Comparison of ENCODE assay signal across 1 cellular context in the genomic region with DNA sequence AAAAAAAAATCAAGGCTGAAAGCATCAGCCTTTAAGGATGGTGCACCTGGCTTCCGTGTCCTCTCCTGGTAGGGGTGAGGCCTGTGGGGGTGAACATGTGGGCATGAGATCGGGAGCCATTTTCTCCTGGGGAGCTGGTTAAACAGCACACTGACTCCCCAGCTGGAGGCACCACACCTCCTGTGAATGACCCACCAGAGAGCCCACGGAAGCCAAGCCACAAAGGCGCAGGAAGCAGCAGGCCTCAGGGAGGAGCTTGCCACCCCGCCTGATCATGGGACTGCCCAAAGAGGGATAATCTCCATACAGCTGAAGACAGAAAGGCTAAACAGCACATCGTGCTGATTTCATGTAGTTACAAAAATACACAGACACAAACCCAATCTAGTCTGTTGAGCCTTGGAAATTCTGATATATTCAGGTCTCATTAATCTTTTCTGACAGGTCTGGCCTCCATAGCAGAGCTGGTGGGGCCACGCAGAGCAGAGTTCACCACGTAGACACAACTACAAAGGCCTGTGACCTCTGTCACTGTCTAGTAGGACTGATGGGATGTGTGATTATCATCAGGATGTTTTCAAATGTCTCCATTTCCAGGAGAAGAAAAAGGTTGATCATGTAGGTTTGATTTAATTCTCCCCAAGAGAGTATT.
A peak's percentile ranks its signal among the peaks of the same experiment; 100 is the strongest.
TF ChIP-seq lines count a peak whose summit lies in the region.

No MANE protein-coding gene starts in this region.

TF ChIP-seq in HepG2, 621 proteins besides CTCF, POLR2A, EP300 and RAD21 (continued from another document):
- TF ChIP-seq, protein P1, sequence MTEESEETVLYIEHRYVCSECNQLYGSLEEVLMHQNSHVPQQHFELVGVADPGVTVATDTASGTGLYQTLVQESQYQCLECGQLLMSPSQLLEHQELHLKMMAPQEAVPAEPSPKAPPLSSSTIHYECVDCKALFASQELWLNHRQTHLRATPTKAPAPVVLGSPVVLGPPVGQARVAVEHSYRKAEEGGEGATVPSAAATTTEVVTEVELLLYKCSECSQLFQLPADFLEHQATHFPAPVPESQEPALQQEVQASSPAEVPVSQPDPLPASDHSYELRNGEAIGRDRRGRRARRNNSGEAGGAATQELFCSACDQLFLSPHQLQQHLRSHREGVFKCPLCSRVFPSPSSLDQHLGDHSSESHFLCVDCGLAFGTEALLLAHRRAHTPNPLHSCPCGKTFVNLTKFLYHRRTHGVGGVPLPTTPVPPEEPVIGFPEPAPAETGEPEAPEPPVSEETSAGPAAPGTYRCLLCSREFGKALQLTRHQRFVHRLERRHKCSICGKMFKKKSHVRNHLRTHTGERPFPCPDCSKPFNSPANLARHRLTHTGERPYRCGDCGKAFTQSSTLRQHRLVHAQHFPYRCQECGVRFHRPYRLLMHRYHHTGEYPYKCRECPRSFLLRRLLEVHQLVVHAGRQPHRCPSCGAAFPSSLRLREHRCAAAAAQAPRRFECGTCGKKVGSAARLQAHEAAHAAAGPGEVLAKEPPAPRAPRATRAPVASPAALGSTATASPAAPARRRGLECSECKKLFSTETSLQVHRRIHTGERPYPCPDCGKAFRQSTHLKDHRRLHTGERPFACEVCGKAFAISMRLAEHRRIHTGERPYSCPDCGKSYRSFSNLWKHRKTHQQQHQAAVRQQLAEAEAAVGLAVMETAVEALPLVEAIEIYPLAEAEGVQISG (CRISPR knock-in tag; IDR thresholded peaks at IDR 0.05): no peak
- TF ChIP-seq ZBTB8A (CRISPR knock-in tag; IDR thresholded peaks at IDR 0.05; ENCODE audit: borderline replicate concordance, low read depth) (no peak), MEIS2 (CRISPR knock-in tag; IDR thresholded peaks at IDR 0.05) (peak; percentile 92; the same call in 1 of the 2 replicates), KAT7 (CRISPR knock-in tag; IDR thresholded peaks at IDR 0.05; ENCODE audit: borderline replicate concordance) (no peak), ZSCAN25 (CRISPR knock-in tag; IDR thresholded peaks at IDR 0.05) (0 out of 2 replicates have a peak, but pooled peaks have one; percentile 37), DDIT3 (CRISPR knock-in tag; IDR thresholded peaks at IDR 0.05) (no peak), HOXA5 (CRISPR knock-in tag; IDR thresholded peaks at IDR 0.05) (peak; percentile 80; the same call in 1 of the 2 replicates), ARHGAP35 (CRISPR knock-in tag; IDR thresholded peaks at IDR 0.05; ENCODE audit: borderline replicate concordance) (no peak), BRCA1 (CRISPR knock-in tag; IDR thresholded peaks at IDR 0.05) (no peak), RAD51 (IDR thresholded peaks at IDR 0.05; ENCODE audit: borderline replicate concordance) (no peak), ZMAT3 (CRISPR knock-in tag; conservative IDR thresholded peaks at IDR 0.05) (no peak), SAP130 (CRISPR knock-in tag; IDR thresholded peaks at IDR 0.05; ENCODE audit: low read depth) (0 out of 2 replicates have a peak, but pooled peaks have one; percentile 13), ZFX (CRISPR knock-in tag; IDR thresholded peaks at IDR 0.05; ENCODE audit: low read depth) (peak; percentile 24), HOXA3 (CRISPR knock-in tag; IDR thresholded peaks at IDR 0.05) (no peak), ZEB1 (IDR thresholded peaks at IDR 0.05; ENCODE audit: insufficient replicate concordance, low read depth) (no peak), TOPORS (CRISPR knock-in tag; IDR thresholded peaks at IDR 0.05) (no peak), CSRNP1 (CRISPR knock-in tag; IDR thresholded peaks at IDR 0.05) (no peak)
- TF ChIP-seq, protein P2, sequence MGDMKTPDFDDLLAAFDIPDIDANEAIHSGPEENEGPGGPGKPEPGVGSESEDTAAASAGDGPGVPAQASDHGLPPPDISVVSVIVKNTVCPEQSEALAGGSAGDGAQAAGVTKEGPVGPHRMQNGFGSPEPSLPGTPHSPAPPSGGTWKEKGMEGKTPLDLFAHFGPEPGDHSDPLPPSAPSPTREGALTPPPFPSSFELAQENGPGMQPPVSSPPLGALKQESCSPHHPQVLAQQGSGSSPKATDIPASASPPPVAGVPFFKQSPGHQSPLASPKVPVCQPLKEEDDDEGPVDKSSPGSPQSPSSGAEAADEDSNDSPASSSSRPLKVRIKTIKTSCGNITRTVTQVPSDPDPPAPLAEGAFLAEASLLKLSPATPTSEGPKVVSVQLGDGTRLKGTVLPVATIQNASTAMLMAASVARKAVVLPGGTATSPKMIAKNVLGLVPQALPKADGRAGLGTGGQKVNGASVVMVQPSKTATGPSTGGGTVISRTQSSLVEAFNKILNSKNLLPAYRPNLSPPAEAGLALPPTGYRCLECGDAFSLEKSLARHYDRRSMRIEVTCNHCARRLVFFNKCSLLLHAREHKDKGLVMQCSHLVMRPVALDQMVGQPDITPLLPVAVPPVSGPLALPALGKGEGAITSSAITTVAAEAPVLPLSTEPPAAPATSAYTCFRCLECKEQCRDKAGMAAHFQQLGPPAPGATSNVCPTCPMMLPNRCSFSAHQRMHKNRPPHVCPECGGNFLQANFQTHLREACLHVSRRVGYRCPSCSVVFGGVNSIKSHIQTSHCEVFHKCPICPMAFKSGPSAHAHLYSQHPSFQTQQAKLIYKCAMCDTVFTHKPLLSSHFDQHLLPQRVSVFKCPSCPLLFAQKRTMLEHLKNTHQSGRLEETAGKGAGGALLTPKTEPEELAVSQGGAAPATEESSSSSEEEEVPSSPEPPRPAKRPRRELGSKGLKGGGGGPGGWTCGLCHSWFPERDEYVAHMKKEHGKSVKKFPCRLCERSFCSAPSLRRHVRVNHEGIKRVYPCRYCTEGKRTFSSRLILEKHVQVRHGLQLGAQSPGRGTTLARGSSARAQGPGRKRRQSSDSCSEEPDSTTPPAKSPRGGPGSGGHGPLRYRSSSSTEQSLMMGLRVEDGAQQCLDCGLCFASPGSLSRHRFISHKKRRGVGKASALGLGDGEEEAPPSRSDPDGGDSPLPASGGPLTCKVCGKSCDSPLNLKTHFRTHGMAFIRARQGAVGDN (CRISPR knock-in tag; IDR thresholded peaks at IDR 0.05): peak; percentile 51
- TF ChIP-seq, protein P3, sequence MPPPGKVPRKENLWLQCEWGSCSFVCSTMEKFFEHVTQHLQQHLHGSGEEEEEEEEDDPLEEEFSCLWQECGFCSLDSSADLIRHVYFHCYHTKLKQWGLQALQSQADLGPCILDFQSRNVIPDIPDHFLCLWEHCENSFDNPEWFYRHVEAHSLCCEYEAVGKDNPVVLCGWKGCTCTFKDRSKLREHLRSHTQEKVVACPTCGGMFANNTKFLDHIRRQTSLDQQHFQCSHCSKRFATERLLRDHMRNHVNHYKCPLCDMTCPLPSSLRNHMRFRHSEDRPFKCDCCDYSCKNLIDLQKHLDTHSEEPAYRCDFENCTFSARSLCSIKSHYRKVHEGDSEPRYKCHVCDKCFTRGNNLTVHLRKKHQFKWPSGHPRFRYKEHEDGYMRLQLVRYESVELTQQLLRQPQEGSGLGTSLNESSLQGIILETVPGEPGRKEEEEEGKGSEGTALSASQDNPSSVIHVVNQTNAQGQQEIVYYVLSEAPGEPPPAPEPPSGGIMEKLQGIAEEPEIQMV (CRISPR knock-in tag; IDR thresholded peaks at IDR 0.05; ENCODE audit: low read depth): no peak
